In the genomic region with DNA sequence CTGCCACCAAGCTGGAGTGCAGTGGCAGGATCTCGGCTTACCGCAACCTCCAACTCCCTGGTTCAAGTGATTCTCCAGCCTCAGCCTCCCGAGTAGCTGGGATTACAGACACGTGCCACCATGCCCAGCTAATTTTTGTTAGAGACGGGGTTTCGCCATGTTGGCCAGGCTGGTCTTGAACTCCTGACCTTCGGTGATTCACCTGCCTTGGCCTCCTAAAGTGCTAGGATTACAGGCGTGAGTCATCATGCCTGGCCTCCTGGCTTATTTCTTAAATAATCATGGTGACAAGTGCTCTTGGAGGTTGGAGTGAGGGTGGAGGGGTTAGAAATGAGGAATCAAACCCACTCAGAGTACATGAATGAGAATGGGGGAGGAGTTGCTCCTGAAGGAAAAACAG, we compare ENCODE assay signal across 7 cellular contexts. TPM values are rescaled to one million over a fixed set of nuclear protein-coding genes. Genes with fewer than 3 reads are reported as not detected.
DNase-seq lines count a peak whose midpoint lies in the region; FAIRE-seq and TF ChIP-seq lines count a peak whose summit lies in the region.
"Not testable (repeated sequence)": the region's sequence is repeated elsewhere in the genome, so short reads cannot be mapped to it uniquely, and the experiment has no call there.

No MANE protein-coding gene starts in this region.

- H3K36me3 Mint-ChIP-seq in neural crest cell (ENCODE audit: low read depth): not testable (repeated sequence)

- not testable (repeated sequence) for H3K27me3 Mint-ChIP-seq in neural crest cell (ENCODE audit: low read depth)

- H3K4me3 ChIP-seq in MG63; cardiac fibroblast (replicated peaks in 1 of 2; ENCODE audit: low read depth in 2 of 2, low read length in 2 of 2); fibroblast of villous mesenchyme (ENCODE audit: low read depth, low read length): not testable (repeated sequence)

- peak; percentile 81 for FAIRE-seq in RCC 7860 (lab: Jason Lieb, UNC)

- not testable (repeated sequence) for H3K27me3 ChIP-seq in MG63

- TF ChIP-seq CTCF in cardiac fibroblast (IDR thresholded peaks at IDR 0.05; ENCODE audit: low read depth, low read length); fibroblast of villous mesenchyme (IDR thresholded peaks at IDR 0.05; ENCODE audit: insufficient read depth, low read depth, low read length); neural crest cell (conservative IDR thresholded peaks at IDR 0.05): not testable (repeated sequence)

- H3K36me3 ChIP-seq in MG63: not testable (repeated sequence)

- H3K27ac Mint-ChIP-seq in neural crest cell (ENCODE audit: unreplicated experiment): peak overlapping the region; percentile 43

- H3K9me3 ChIP-seq in MG63: not testable (repeated sequence)

- H3K9me3 Mint-ChIP-seq in neural crest cell: not testable (repeated sequence)

- H3K4me1 Mint-ChIP-seq in neural crest cell: peaks cover 13% of the 10 kb centered on the region

- H3K4me3 Mint-ChIP-seq in neural crest cell: not testable (repeated sequence)

- DNase-seq in ELR (ENCODE audit: low read depth) (peak; percentile 95), MG63 (peak; percentile 91), RCC 7860 (ENCODE audit: low spot score) (peak; percentile 84), cardiac fibroblast (ENCODE audit: low read depth in 2 of 2) (peak; percentile 55 to 91), fibroblast of villous mesenchyme (ENCODE audit: low read depth) (peak; percentile 73)
- DNase-seq in activated CD4-positive, alpha-beta T cell treated with anti-CD3 and anti-CD28 coated beads for 48 hours: peak; percentile 43
- DNase-seq in neural crest cell (ENCODE audit: low read depth, low spot score): not testable (repeated sequence)

RNA-seq across cellular contexts. Expression of gene DCP2, which starts 16.7 kb away (rescaled TPM):
- total RNA-seq in MG63 (2014; rRNA removed; shearing (Covaris generic); ENCODE audit: low replicate concordance): 12.6 and 34.4 TPM in 2 replicates
- total RNA-seq in fibroblast of villous mesenchyme (19.6 and 35.4 TPM in 2 replicates), neural crest cell (96.1 and 96.8 TPM in 2 replicates)

RNA-seq across cellular contexts. Expression of gene REEP5, which starts 37.8 kb away (rescaled TPM):
- total RNA-seq in MG63 (2014; rRNA removed; shearing (Covaris generic); ENCODE audit: low replicate concordance): 18.5 and 25.3 TPM in 2 replicates
- 47.0 and 48.8 TPM in 2 replicates for total RNA-seq in fibroblast of villous mesenchyme
- 25.8 and 28.6 TPM in 2 replicates for total RNA-seq in neural crest cell
